ENCODE assay signal across 13 cellular contexts in the genomic region with DNA sequence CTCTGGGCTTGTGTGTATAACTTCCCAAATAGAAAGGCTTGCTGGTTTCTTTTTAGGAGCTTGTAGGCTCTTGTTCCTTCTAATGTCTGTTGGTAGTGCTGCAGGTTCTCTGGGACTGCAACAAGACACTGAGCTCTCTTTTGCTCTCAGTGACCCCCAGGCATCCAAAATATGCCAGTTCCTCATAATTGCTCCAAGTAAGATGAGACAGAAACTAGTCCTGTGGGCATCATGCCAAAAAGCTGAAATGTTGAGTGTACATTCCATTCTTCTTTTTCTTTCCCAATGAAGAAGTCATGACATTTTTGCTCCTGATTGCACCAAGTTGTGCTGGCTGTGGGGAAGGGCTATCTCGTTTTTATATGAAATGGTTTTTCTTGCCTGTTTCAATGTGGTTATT. TPM values are rescaled to one million over a fixed set of nuclear protein-coding genes. Genes with fewer than 3 reads are reported as not detected.
DNase-seq lines count a peak whose midpoint lies in the region; ATAC-seq, FAIRE-seq and TF ChIP-seq lines count a peak whose summit lies in the region.
"Had no signal": no experiment of that assay in that cellular context is flagged by ENCODE, and none has a peak within 500 bp of the region (broad histone marks: within the 10 kb centered on the region; RNA-seq: fewer than 3 reads in every experiment).

No MANE protein-coding gene starts in this region.

- H3K36me3 ChIP-seq in ACC112 (ENCODE audit: insufficient read depth, low read length) (no peaks in the 10 kb centered on the region), keratinocyte (ENCODE audit: control insufficient read depth in 2 of 2, extremely low read depth in 1 of 2, insufficient read depth in 2 of 2, low read length in 2 of 2) (no peaks in the 10 kb centered on the region), Karpas-422 (ENCODE audit: insufficient read depth, low read length) (no peaks in the 10 kb centered on the region)

- H3K9me1 ChIP-seq in keratinocyte (ENCODE audit: control insufficient read depth, extremely low read depth, insufficient read depth, low read length) = no peaks in the 10 kb centered on the region

- H3K4me1 ChIP-seq in ACC112 (ENCODE audit: control insufficient read depth, insufficient read depth, low read length, unreplicated experiment) (peaks cover 25% of the 10 kb centered on the region), keratinocyte (ENCODE audit: control insufficient read depth, extremely low read depth, insufficient read depth, low read length) (peaks cover 7% of the 10 kb centered on the region), Karpas-422 (ENCODE audit: low read length) (no peaks in the 10 kb centered on the region)

- no peaks in the 10 kb centered on the region for H3K27me3 ChIP-seq in ACC112 (ENCODE audit: insufficient read depth, low read length)
- H3K27me3 ChIP-seq in keratinocyte (ENCODE audit: control insufficient read depth, extremely low read depth, insufficient read depth, low read length) = no peaks in the 10 kb centered on the region
- H3K27me3 ChIP-seq in Karpas-422 (ENCODE audit: low read length) = no peaks in the 10 kb centered on the region

- H2AFZ ChIP-seq in ACC112 (ENCODE audit: low read length, unreplicated experiment) = no peak overlapping the region
- no peak overlapping the region for H2AFZ ChIP-seq in keratinocyte (ENCODE audit: control insufficient read depth, low read length)
- H2AFZ ChIP-seq in Karpas-422 (ENCODE audit: low read length) = no peak overlapping the region

- peak; percentile 29 for FAIRE-seq in keratinocyte (lab: Jason Lieb, UNC)
- FAIRE-seq: GM12878, K562 had no signal

- H3K4me3 ChIP-seq in ACC112 (ENCODE audit: low read depth, low read length) = peak overlapping the region; percentile 13; the same call in 1 of the 2 replicates
- H3K4me3 ChIP-seq in keratinocyte (ENCODE audit: control insufficient read depth in 2 of 3, extremely low read depth in 1 of 3, insufficient read depth in 2 of 3, low read depth in 1 of 3, low read length in 3 of 3) = no peak overlapping the region
- H3K4me3 ChIP-seq in Karpas-422 (ENCODE audit: low read length) = no peak overlapping the region
- H3K4me3 ChIP-seq: GM12878, K562, mucosa of descending colon, skin epidermis had no signal

- no peak overlapping the region for H3K9ac ChIP-seq in keratinocyte (ENCODE audit: control insufficient read depth, extremely low read depth, insufficient read depth, low read length)
- H3K9ac ChIP-seq in Karpas-422 (ENCODE audit: low read length) = no peak overlapping the region

- H4K20me1 ChIP-seq in keratinocyte (ENCODE audit: control insufficient read depth, extremely low read depth, insufficient read depth, low read length) = no peaks in the 10 kb centered on the region
- no peaks in the 10 kb centered on the region for H4K20me1 ChIP-seq in Karpas-422 (ENCODE audit: insufficient read depth, low read depth, low read length)

- H3K27ac ChIP-seq in ACC112 (ENCODE audit: low read depth, low read length) = peak overlapping the region; percentile 62
- H3K27ac ChIP-seq in keratinocyte (ENCODE audit: control insufficient read depth, insufficient read depth, low read length) = no peak overlapping the region
- no peak overlapping the region for H3K27ac ChIP-seq in Karpas-422 (ENCODE audit: low read length)
- H3K27ac ChIP-seq: C4-2B, skin epidermis had no signal

- peaks cover 4 to 9% of the 10 kb centered on the region in 2 donors for H3K9me3 Mint-ChIP-seq in activated T-cell treated with anti-CD3 and anti-CD28 coated beads, Interleukin-2, amount 50 U/mL, for 72 hours

- no peak for ATAC-seq in activated T-cell treated with anti-CD3 and anti-CD28 coated beads, Interleukin-2, amount 50 U/mL, for 72 hours (replicated peaks in 1 of 2)
- ATAC-seq: GM12878, K562 had no signal

- H3K27me3 Mint-ChIP-seq in activated T-cell treated with anti-CD3 and anti-CD28 coated beads, Interleukin-2, amount 50 U/mL, for 72 hours (ENCODE audit: low read depth) = peaks cover 33% of the 10 kb centered on the region

- H3K4me2 ChIP-seq in keratinocyte (ENCODE audit: control insufficient read depth, extremely low read depth, insufficient read depth, low read depth, low read length) = peak overlapping the region; percentile 9
- H3K4me2 ChIP-seq in Karpas-422 (ENCODE audit: low read depth, low read length, poor library complexity, severe bottlenecking) = no peak overlapping the region

- dilution Hi-C loops in keratinocyte (cut with MboI; ENCODE audit: extremely low pct_ligation_motif_present, low sequenced_read_pairs) = no loop called here

- H3K4me3 Mint-ChIP-seq in activated T-cell treated with anti-CD3 and anti-CD28 coated beads, Interleukin-2, amount 50 U/mL, for 72 hours = no peak overlapping the region

- H3K4me1 Mint-ChIP-seq in activated T-cell treated with anti-CD3 and anti-CD28 coated beads, Interleukin-2, amount 50 U/mL, for 72 hours (ENCODE audit: low read depth) = no peaks in the 10 kb centered on the region

- no peaks in the 10 kb centered on the region for H3K9me2 ChIP-seq in Karpas-422 (replicated peaks; ENCODE audit: insufficient read depth, low read length)

- H3K9me3 ChIP-seq in keratinocyte (ENCODE audit: control insufficient read depth, low read depth, low read length) (no peaks in the 10 kb centered on the region), Karpas-422 (ENCODE audit: low read length) (no peaks in the 10 kb centered on the region)

- H3K36me3 Mint-ChIP-seq in activated T-cell treated with anti-CD3 and anti-CD28 coated beads, Interleukin-2, amount 50 U/mL, for 72 hours (ENCODE audit: insufficient read depth in 2 of 2) = peaks cover 6 to 12% of the 10 kb centered on the region in 2 donors

- H3K79me2 ChIP-seq in ACC112 (ENCODE audit: control insufficient read depth, insufficient read depth, low read length, unreplicated experiment) = no peaks in the 10 kb centered on the region
- H3K79me2 ChIP-seq in keratinocyte (ENCODE audit: control insufficient read depth, insufficient read depth, low read length) = no peaks in the 10 kb centered on the region
- no peaks in the 10 kb centered on the region for H3K79me2 ChIP-seq in Karpas-422 (ENCODE audit: low read length)

- TF ChIP-seq CTCF in keratinocyte (optimal IDR thresholded peaks at IDR 0.05 in 1 of 3, IDR thresholded peaks at IDR 0.05 in 1 of 3, conservative IDR thresholded peaks at IDR 0.05 in 1 of 3; ENCODE audit: extremely low read depth in 1 of 3, insufficient read depth in 2 of 3, low read length in 3 of 3) = no peak

- DNase-seq in HK-2 (ENCODE audit: unreplicated experiment) (peak; percentile 63), astrocyte of the hippocampus (ENCODE audit: low read depth, low spot score) (peak; percentile 79), keratinocyte (ENCODE audit: low read depth, low spot score) (no peak), NCI-H1694 treated with DMSO at 0.1 percent for 48 hours (lab: John Stamatoyannopoulos, UW) (no peak), NOMO-1 (lab: John Stamatoyannopoulos, UW; ENCODE audit: unreplicated experiment in 2 of 2) (no peak), Karpas-422 (no peak)
- DNase-seq in activated T-cell treated with anti-CD3 and anti-CD28 coated beads, Interleukin-2, amount 50 U/mL, for 72 hours = no peak
- DNase-seq: mucosa of descending colon had no signal

- no peak overlapping the region for H3K27ac Mint-ChIP-seq in activated T-cell treated with anti-CD3 and anti-CD28 coated beads, Interleukin-2, amount 50 U/mL, for 72 hours

RNA-seq across cellular contexts. Expression of gene BTBD16, which starts 7.1 kb away (rescaled TPM):
- 3.3 to 4.9 TPM (median 4.1 TPM) in 3 replicates for polyA plus RNA-seq in keratinocyte
- 5.3 TPM for polyA plus RNA-seq in keratinocyte (2011; ENCODE audit: low read depth)
- polyA plus RNA-seq in keratinocyte (2011; cell fraction: cytosol; rRNA removed) = 5.8 and 6.8 TPM in 2 replicates
- polyA plus RNA-seq in keratinocyte (2011; cell fraction: nucleus; rRNA removed) = 5.2 and 5.8 TPM in 2 replicates
- polyA plus RNA-seq in keratinocyte (2012; ENCODE audit: low replicate concordance) = 3.0 and 3.9 TPM in 2 replicates
- 1.0 to 3.5 TPM (median 2.7 TPM) in 3 replicates for polyA minus RNA-seq in keratinocyte
- 3.1 TPM for polyA minus RNA-seq in keratinocyte (2011; cell fraction: cytosol; rRNA and poly(A)+ RNA removed)
- polyA minus RNA-seq in keratinocyte (2011; cell fraction: nucleus; rRNA and poly(A)+ RNA removed) = 3.1 and 7.2 TPM in 2 replicates
- not detected for total RNA-seq in activated T-cell treated with anti-CD3 and anti-CD28 coated beads, Interleukin-2, amount 50 U/mL, for 72 hours
- not detected in 2 replicates for total RNA-seq in Karpas-422 (2014; rRNA removed; shearing (Covaris generic); ENCODE audit: low replicate concordance)
- total RNA-seq: GM12878, K562 had no signal

Comparison
In these comparisons a context has a peak if more than half of its experiments do, and no peak if none do; other contexts are left out.
1. DNase-seq: peak in HK-2 (single experiment) and astrocyte of the hippocampus (single experiment); none in keratinocyte (single experiment), activated T-cell treated with anti-CD3 and anti-CD28 coated beads, Interleukin-2, amount 50 U/mL, for 72 hours (0 of 2), NCI-H1694 treated with DMSO at 0.1 percent for 48 hours (single experiment), NOMO-1 (0 of 2) and Karpas-422 (single experiment).